ENCODE assay signal across 8 cellular contexts in the genomic region with DNA sequence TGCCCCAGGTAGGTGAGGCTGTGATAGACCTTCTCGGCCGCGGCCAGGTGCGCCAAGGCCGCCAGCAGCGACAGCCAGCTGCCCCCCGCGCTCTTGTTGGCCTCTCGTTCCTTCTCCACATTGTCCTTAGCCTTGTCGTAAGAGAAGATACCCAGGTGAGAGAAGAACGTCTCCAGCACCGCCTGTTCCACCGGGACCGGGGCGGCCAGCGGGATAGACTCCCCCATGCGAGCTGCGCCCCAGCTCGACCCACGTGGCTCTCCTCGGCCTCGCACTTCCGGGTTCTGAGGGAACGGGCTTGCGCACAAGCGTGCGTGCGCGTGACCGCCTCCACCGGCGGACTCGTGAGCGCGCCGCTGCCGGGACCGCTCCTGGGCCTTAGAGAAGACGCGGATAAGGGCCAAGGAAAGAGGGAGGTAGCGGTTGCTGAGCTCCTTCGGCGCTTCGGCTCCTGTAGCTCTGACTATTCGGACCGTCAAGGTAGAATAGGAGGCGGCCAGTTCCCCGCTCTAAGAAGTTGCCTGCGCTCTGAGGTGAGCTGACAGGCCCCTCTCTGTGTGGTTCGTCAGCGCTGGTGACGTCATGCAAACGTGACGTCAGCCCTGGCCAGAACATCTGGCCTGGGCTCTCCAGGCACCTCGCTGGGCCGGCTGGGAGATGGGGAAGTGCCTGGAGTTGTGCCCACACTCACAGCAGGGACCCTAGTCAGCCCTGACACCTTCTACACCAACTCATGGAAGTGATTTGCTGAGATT. TPM values are rescaled to one million over a fixed set of nuclear protein-coding genes. Genes with fewer than 3 reads are reported as not detected.
DNase-seq lines count a peak whose midpoint lies in the region; ATAC-seq and TF ChIP-seq lines count a peak whose summit lies in the region.

KICS2 (minus strand) TSS at position 286 of the 755 bp plus-strand sequence; CDS start at position 227, 59 bp downstream.

- H3K27ac ChIP-seq in OCI-LY1 (ENCODE audit: low read depth, low read length, poor library complexity, severe bottlenecking), result no peak within 1 kb of the TSS

- H3K4me1 ChIP-seq in OCI-LY1 (ENCODE audit: insufficient read depth, low read length, severe bottlenecking), result peaks cover 33% of the 10 kb centered on the region
- peaks cover 10% of the 10 kb centered on the region for H3K4me1 ChIP-seq in mononuclear cell (ENCODE audit: insufficient read depth, low read length)

- peak; percentile 97 for ATAC-seq in GM21526 (IDR thresholded peaks at IDR 0.05; ENCODE audit: low FRiP score, unreplicated experiment)

- no peaks in the 10 kb centered on the region for H3K79me2 ChIP-seq in OCI-LY1 (ENCODE audit: insufficient read depth, low read length)

- no peaks in the 10 kb centered on the region for H3K27me3 ChIP-seq in OCI-LY1 (ENCODE audit: insufficient read depth, low read length)
- H3K27me3 ChIP-seq in mononuclear cell (ENCODE audit: insufficient read depth, low read length), result peaks cover 8% of the 10 kb centered on the region

- peak within 1 kb of the TSS; percentile 61 for H3K9ac ChIP-seq in OCI-LY1 (ENCODE audit: low read length)

- no peaks in the 10 kb centered on the region for H3F3A ChIP-seq in OCI-LY1 (ENCODE audit: insufficient read depth, low read length)

- 0 out of 2 replicates have a peak within 1 kb of the TSS, but pooled peaks have one; percentile 1 for H2AFZ ChIP-seq in OCI-LY1 (ENCODE audit: low read length)

- H3K4me3 ChIP-seq in OCI-LY1 (ENCODE audit: low read depth, low read length, poor library complexity, severe bottlenecking) (peak within 1 kb of the TSS; percentile 69), epithelial cell of esophagus (ENCODE audit: low read length) (peak within 1 kb of the TSS; percentile 91), mononuclear cell (ENCODE audit: low read length) (peak within 1 kb of the TSS; percentile 66)

- H3K36me3 ChIP-seq in OCI-LY1 (ENCODE audit: insufficient read depth, low read length), result no peaks in the 10 kb centered on the region

- no peaks in the 10 kb centered on the region for H3K9me3 ChIP-seq in OCI-LY1 (ENCODE audit: low read length)
- H3K9me3 ChIP-seq in mononuclear cell (ENCODE audit: low read depth, low read length), result no peaks in the 10 kb centered on the region

- H4K20me1 ChIP-seq in OCI-LY1 (ENCODE audit: insufficient read depth, low read length), result no peaks in the 10 kb centered on the region

- DNase-seq in DMS 273 treated with DMSO at 0.1 percent for 48 hours (lab: John Stamatoyannopoulos, UW) (peak; percentile 64), HuH-7 (ENCODE audit: low spot score) (peak; percentile 91), activated T-cell treated with anti-CD3 and anti-CD28 coated beads for 1 hour (ENCODE audit: low read depth) (peak; percentile 83), epithelial cell of esophagus (ENCODE audit: low read depth) (peak; percentile 97)
- peak; percentile 83 to 86 for DNase-seq in stimulated activated CD8-positive, alpha-beta memory T cell treated with anti-CD3 and anti-CD28 coated beads, Interleukin-2, amount 100 ng/mL, for 48 hours (ENCODE audit: low read depth in 2 of 2)

- peak within 1 kb of the TSS; percentile 84 for H3K4me2 ChIP-seq in OCI-LY1 (ENCODE audit: low read length)

- TF ChIP-seq CTCF in OCI-LY1 (IDR thresholded peaks at IDR 0.05; ENCODE audit: low read length) (no peak), epithelial cell of esophagus (IDR thresholded peaks at IDR 0.05; ENCODE audit: insufficient read depth, low read depth, low read length, missing control alignments) (no peak)

- H3K9me2 ChIP-seq in OCI-LY1 (ENCODE audit: low read depth, low read length), result no peaks in the 10 kb centered on the region

RNA-seq across cellular contexts. Expression of gene KICS2, which starts in this region (rescaled TPM):
- total RNA-seq in mononuclear cell, result 22.1 TPM
